12 cellular contexts compared by ENCODE assay signal in genomic region chr1:103365860-103366569, GRCh38.
"Had no signal": no experiment of that assay in that cellular context is flagged by ENCODE, and none has a peak within 500 bp of the region (broad histone marks: within the 10 kb centered on the region; RNA-seq: fewer than 3 reads in every experiment).

No MANE protein-coding gene starts in this region.

- H3K4me3 Mint-ChIP-seq: activated CD4-positive, alpha-beta memory T cell treated with anti-CD3 and anti-CD28 coated beads, Interleukin-2, amount 10 ng/mL, durations not matched to agents 7 days and 5 days; central memory CD8-positive, alpha-beta T cell; mesothelial cell of epicardium; natural killer cell treated with Interleukin-12 subunit alpha and Interleukin-12 subunit beta and Interleukin-15 and Interleukin-18, amount 100 ng/mL, for 72 hours had no signal

- DNase-seq: activated CD4-positive, alpha-beta memory T cell treated with anti-CD3 and anti-CD28 coated beads, Interleukin-2, amount 10 ng/mL, durations not matched to agents 7 days and 5 days; activated CD8-positive, alpha-beta memory T cell treated with anti-CD3 and anti-CD28 coated beads, Interleukin-2, amount 50 U/mL, for 48 hours; aorta; hypothalamus; kidney; left lung; stimulated activated naive CD4-positive, alpha-beta T cell; substantia nigra; tibial artery had no signal

- H3K27me3 Mint-ChIP-seq: activated CD4-positive, alpha-beta memory T cell treated with anti-CD3 and anti-CD28 coated beads, Interleukin-2, amount 10 ng/mL, durations not matched to agents 7 days and 5 days; central memory CD8-positive, alpha-beta T cell; natural killer cell treated with Interleukin-12 subunit alpha and Interleukin-12 subunit beta and Interleukin-15 and Interleukin-18, amount 100 ng/mL, for 72 hours had no signal

- H3K27ac Mint-ChIP-seq: activated CD4-positive, alpha-beta memory T cell treated with anti-CD3 and anti-CD28 coated beads, Interleukin-2, amount 10 ng/mL, durations not matched to agents 7 days and 5 days; mesothelial cell of epicardium; natural killer cell treated with Interleukin-12 subunit alpha and Interleukin-12 subunit beta and Interleukin-15 and Interleukin-18, amount 100 ng/mL, for 72 hours had no signal

- H3K9me3 Mint-ChIP-seq: activated CD4-positive, alpha-beta memory T cell treated with anti-CD3 and anti-CD28 coated beads, Interleukin-2, amount 10 ng/mL, durations not matched to agents 7 days and 5 days; central memory CD8-positive, alpha-beta T cell had no signal

- H3K36me3 Mint-ChIP-seq: mesothelial cell of epicardium; natural killer cell treated with Interleukin-12 subunit alpha and Interleukin-12 subunit beta and Interleukin-15 and Interleukin-18, amount 100 ng/mL, for 72 hours had no signal

- ATAC-seq: left lung; natural killer cell treated with Interleukin-12 subunit alpha and Interleukin-12 subunit beta and Interleukin-15 and Interleukin-18, amount 100 ng/mL, for 72 hours had no signal

- H3K4me1 Mint-ChIP-seq: activated CD4-positive, alpha-beta memory T cell treated with anti-CD3 and anti-CD28 coated beads, Interleukin-2, amount 10 ng/mL, durations not matched to agents 7 days and 5 days; central memory CD8-positive, alpha-beta T cell; mesothelial cell of epicardium had no signal
